15 cellular contexts compared by ENCODE assay signal in the genomic region with DNA sequence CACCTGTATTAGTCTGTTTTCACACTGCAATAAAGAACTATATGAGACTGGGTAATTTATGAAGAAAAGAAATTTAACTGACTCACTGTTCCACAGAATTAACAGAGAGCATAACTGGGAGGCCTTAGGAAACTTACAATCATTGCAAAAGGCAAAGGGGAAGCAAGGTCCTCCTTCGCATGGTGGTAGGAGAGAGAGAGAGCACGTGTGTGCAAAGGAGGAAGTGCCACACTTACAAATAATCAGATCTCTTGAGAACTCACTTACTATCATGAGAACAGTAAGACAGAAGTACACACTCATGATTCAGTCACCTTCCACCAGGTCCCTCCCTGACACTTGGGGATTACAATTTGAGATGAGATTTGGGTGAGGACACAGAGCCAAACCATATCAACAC.
DNase-seq lines count a peak whose midpoint lies in the region; ATAC-seq and TF ChIP-seq lines count a peak whose summit lies in the region.
"Had no signal": no experiment of that assay in that cellular context is flagged by ENCODE, and none has a peak within 500 bp of the region (broad histone marks: within the 10 kb centered on the region; RNA-seq: fewer than 3 reads in every experiment).

No MANE protein-coding gene starts in this region.

- H3K4me1 Mint-ChIP-seq in naive thymus-derived CD4-positive, alpha-beta T cell = no peaks in the 10 kb centered on the region
- H3K4me1 Mint-ChIP-seq: CD4-positive, CD25-positive, alpha-beta regulatory T cell had no signal

- no peak overlapping the region for H3K27ac Mint-ChIP-seq in naive thymus-derived CD4-positive, alpha-beta T cell
- H3K27ac Mint-ChIP-seq: CD4-positive, CD25-positive, alpha-beta regulatory T cell; IgD-negative memory B cell had no signal

- H3K4me3 Mint-ChIP-seq in naive thymus-derived CD4-positive, alpha-beta T cell = no peak overlapping the region
- H3K4me3 Mint-ChIP-seq: CD4-positive, CD25-positive, alpha-beta regulatory T cell; IgD-negative memory B cell had no signal

- peaks cover 0 to 9% (median 2%) of the 10 kb centered on the region in 11 donors for H3K9me3 Mint-ChIP-seq in naive thymus-derived CD4-positive, alpha-beta T cell

- DNase-seq in PC-9 (no peak), NCI-H1092 (lab: John Stamatoyannopoulos, UW) (no peak), NCI-H1048 (lab: John Stamatoyannopoulos, UW) (no peak), A172 (ENCODE audit: low spot score) (no peak)
- DNase-seq in naive thymus-derived CD4-positive, alpha-beta T cell = no peak
- DNase-seq: CD4-positive, CD25-positive, alpha-beta regulatory T cell; dermis blood vessel endothelial cell; hypothalamus; NCI-H1436 treated with DMSO at 0.1 percent for 48 hours had no signal

- peaks cover 3 to 15% (median 4%) of the 10 kb centered on the region in 5 donors for H3K27me3 Mint-ChIP-seq in naive thymus-derived CD4-positive, alpha-beta T cell
- H3K27me3 Mint-ChIP-seq: IgD-negative memory B cell had no signal

- no peaks in the 10 kb centered on the region for H3K27me3 ChIP-seq in PC-9 (ENCODE audit: insufficient read depth, low read depth)
- H3K27me3 ChIP-seq in naive thymus-derived CD4-positive, alpha-beta T cell (ENCODE audit: control insufficient read depth in 2 of 2, insufficient read depth in 2 of 2, low read length in 2 of 2) = no peaks in the 10 kb centered on the region

- peak overlapping the region; percentile 33; the same call in 1 of the 2 replicates for H3K4me2 ChIP-seq in PC-9

- H3K9me2 ChIP-seq in PC-9 (ENCODE audit: insufficient read depth) = no peaks in the 10 kb centered on the region

- H3K4me1 ChIP-seq in PC-9 (replicated peaks; ENCODE audit: insufficient read depth) = peaks cover 35% of the 10 kb centered on the region
- H3K4me1 ChIP-seq in naive thymus-derived CD4-positive, alpha-beta T cell (ENCODE audit: control insufficient read depth in 2 of 2, insufficient read depth in 2 of 2, low read length in 2 of 2) = no peaks in the 10 kb centered on the region

- intact Hi-C loops in PC-9 (cut with micrococcal nuclease; ENCODE audit: unreplicated experiment) = no loop called here
- intact Hi-C loops in naive thymus-derived CD4-positive, alpha-beta T cell (cut with micrococcal nuclease) = no loop called here

- no peak overlapping the region for H3K4me3 ChIP-seq in PC-9
- no peak overlapping the region for H3K4me3 ChIP-seq in naive thymus-derived CD4-positive, alpha-beta T cell (ENCODE audit: low read length)

- H3K36me3 Mint-ChIP-seq in naive thymus-derived CD4-positive, alpha-beta T cell = no peaks in the 10 kb centered on the region
- H3K36me3 Mint-ChIP-seq: CD4-positive, CD25-positive, alpha-beta regulatory T cell; IgD-negative memory B cell had no signal

- BruUV-seq in PC-9 (replicated peaks; lab: Mats Ljungman, UMichigan) = no TSS peak

- no peak overlapping the region for H2AFZ ChIP-seq in PC-9

- POLR2A ChIA-PET in PC-9 (lab: Charles Lee; ENCODE audit: unreplicated experiment) = no interaction called here
- POLR2A ChIA-PET in naive thymus-derived CD4-positive, alpha-beta T cell (lab: Charles Lee) = no interaction called here

- no peak for TF ChIP-seq CTCF in PC-9 (conservative IDR thresholded peaks at IDR 0.05)

- CTCF ChIA-PET in PC-9 (lab: Charles Lee) = no interaction called here
- CTCF ChIA-PET in naive thymus-derived CD4-positive, alpha-beta T cell (lab: Charles Lee) = no interaction called here

- no peaks in the 10 kb centered on the region for H4K20me1 ChIP-seq in PC-9 (ENCODE audit: insufficient read depth)

- peaks cover 5% of the 10 kb centered on the region; the same call in 1 of the 2 replicates for H3K9me3 ChIP-seq in PC-9 (ENCODE audit: insufficient read depth, low read depth)
- no peaks in the 10 kb centered on the region for H3K9me3 ChIP-seq in naive thymus-derived CD4-positive, alpha-beta T cell (ENCODE audit: control insufficient read depth in 2 of 3, low read length in 3 of 3)

- ATAC-seq in GM18867 (IDR thresholded peaks at IDR 0.05; ENCODE audit: unreplicated experiment) = peak; percentile 58
- peak; percentile 45 for ATAC-seq in HG02973 (IDR thresholded peaks at IDR 0.05; ENCODE audit: unreplicated experiment)
- ATAC-seq in naive thymus-derived CD4-positive, alpha-beta T cell = peak; percentile 57
- no peak for ATAC-seq in HG03280 (IDR thresholded peaks at IDR 0.05; ENCODE audit: unreplicated experiment)
- ATAC-seq: activated CD4-positive, CD25-positive, alpha-beta regulatory T cell treated with anti-CD3 and anti-CD28 coated beads, Interleukin-2, amount 50 U/mL, for 24 hours; Panc1 had no signal

- peak overlapping the region; percentile 49; the same call in 1 of the 2 replicates for H3K27ac ChIP-seq in PC-9
- no peak overlapping the region for H3K27ac ChIP-seq in naive thymus-derived CD4-positive, alpha-beta T cell (ENCODE audit: low read depth, low read length)

- peaks cover 10% of the 10 kb centered on the region for H3F3A ChIP-seq in PC-9 (ENCODE audit: insufficient read depth, low read depth)

- no peaks in the 10 kb centered on the region for H3K36me3 ChIP-seq in PC-9 (ENCODE audit: low read depth)
- H3K36me3 ChIP-seq in naive thymus-derived CD4-positive, alpha-beta T cell (ENCODE audit: control insufficient read depth in 2 of 3, insufficient read depth in 3 of 3, low read length in 3 of 3) = no peaks in the 10 kb centered on the region

- H3K79me2 ChIP-seq in PC-9 (ENCODE audit: low read depth) = no peaks in the 10 kb centered on the region
